9 cellular contexts compared by ENCODE assay signal in genomic region chr3:108296239-108296638, GRCh38. TPM values are rescaled to one million over a fixed set of nuclear protein-coding genes. Genes with fewer than 3 reads are reported as not detected.
DNase-seq lines count a peak whose midpoint lies in the region; ATAC-seq, FAIRE-seq and TF ChIP-seq lines count a peak whose summit lies in the region.
"Had no signal": no experiment of that assay in that cellular context is flagged by ENCODE, and none has a peak within 500 bp of the region (broad histone marks: within the 10 kb centered on the region; RNA-seq: fewer than 3 reads in every experiment).

Gene HHLA2, plus strand, starts transcription at chr3:108296548. Its CDS starts 55,266 bp downstream, at chr3:108351814.

- no peaks in the 10 kb centered on the region for H4K20me1 ChIP-seq in osteoblast (ENCODE audit: insufficient read depth, low read length)
- no peaks in the 10 kb centered on the region for H4K20me1 ChIP-seq in HepG2 (ENCODE audit: insufficient read depth, low read length)

- H3K79me2 ChIP-seq in osteoblast (ENCODE audit: insufficient read depth, low read length) (no peaks in the 10 kb centered on the region), HepG2 (ENCODE audit: insufficient read depth, low read length) (no peaks in the 10 kb centered on the region)

- no peaks in the 10 kb centered on the region for H3K9me3 Mint-ChIP-seq in activated CD8-positive, alpha-beta T cell treated with anti-CD3 and anti-CD28 coated beads, Interleukin-2, amount 10 ng/mL, durations not matched to agents 7 days and 5 days (ENCODE audit: insufficient read depth)
- H3K9me3 Mint-ChIP-seq: HFFc6 had no signal

- H3K4me1 ChIP-seq in osteoblast (ENCODE audit: insufficient read depth, low read length) (no peaks in the 10 kb centered on the region), HepG2 (ENCODE audit: insufficient read depth, low read length) (no peaks in the 10 kb centered on the region)

- CTCF ChIA-PET in activated CD8-positive, alpha-beta T cell treated with anti-CD3 and anti-CD28 coated beads, Interleukin-2, amount 10 ng/mL, durations not matched to agents 7 days and 5 days (lab: Charles Lee): no interaction called here
- CTCF ChIA-PET in HepG2 (lab: Yijun Ruan, JAX; ENCODE audit: low intra/inter-chr PET ratio, low total read pairs): no interaction called here

- H3K36me3 Mint-ChIP-seq in activated CD8-positive, alpha-beta T cell treated with anti-CD3 and anti-CD28 coated beads, Interleukin-2, amount 10 ng/mL, durations not matched to agents 7 days and 5 days (ENCODE audit: low read depth): peaks cover 12% of the 10 kb centered on the region

- no peak for TF ChIP-seq CTCF in osteoblast (IDR thresholded peaks at IDR 0.05; ENCODE audit: extremely low read depth, low read depth, low read length)
- TF ChIP-seq CTCF in HepG2 (CRISPR knock-in tag; IDR thresholded peaks at IDR 0.05): no peak

- H3K27me3 ChIP-seq in osteoblast (ENCODE audit: insufficient read depth, low read length) (peaks cover 13% of the 10 kb centered on the region), HepG2 (ENCODE audit: control insufficient read depth in 1 of 2, insufficient read depth in 2 of 2, low read length in 2 of 2) (no peaks in the 10 kb centered on the region)

- peaks cover 91% of the 10 kb centered on the region for H3K4me1 Mint-ChIP-seq in activated CD8-positive, alpha-beta T cell treated with anti-CD3 and anti-CD28 coated beads, Interleukin-2, amount 10 ng/mL, durations not matched to agents 7 days and 5 days (ENCODE audit: low read depth)

- H3K9ac ChIP-seq in HepG2 (ENCODE audit: insufficient read depth, low read depth, low read length): no peak within 1 kb of the TSS

- no peaks in the 10 kb centered on the region for H3K36me3 ChIP-seq in osteoblast (ENCODE audit: insufficient read depth, low read length)
- H3K36me3 ChIP-seq in HepG2 (replicated peaks in 1 of 2; ENCODE audit: control insufficient read depth in 1 of 2, insufficient read depth in 2 of 2, low read length in 2 of 2): no peaks in the 10 kb centered on the region

- H3K4me2 ChIP-seq in osteoblast (ENCODE audit: insufficient read depth, low read length): no peak within 1 kb of the TSS
- H3K4me2 ChIP-seq in HepG2 (ENCODE audit: low read depth, low read length): no peak within 1 kb of the TSS

- TF ChIP-seq EP300 in HepG2 (IDR thresholded peaks at IDR 0.05; ENCODE audit: low read depth in 2 of 2, low read length in 2 of 2) (no peak), HepG2 (CRISPR knock-in tag; IDR thresholded peaks at IDR 0.05; ENCODE audit: borderline replicate concordance) (no peak)

- H3K27me3 Mint-ChIP-seq in activated CD8-positive, alpha-beta T cell treated with anti-CD3 and anti-CD28 coated beads, Interleukin-2, amount 10 ng/mL, durations not matched to agents 7 days and 5 days (ENCODE audit: low read depth): no peaks in the 10 kb centered on the region

- H3K27ac ChIP-seq in osteoblast (ENCODE audit: low read depth, low read length) (no peak within 1 kb of the TSS), HepG2 (ENCODE audit: extremely low read length, insufficient read depth, low read length) (no peak within 1 kb of the TSS)

- no peak within 1 kb of the TSS for H3K27ac Mint-ChIP-seq in activated CD8-positive, alpha-beta T cell treated with anti-CD3 and anti-CD28 coated beads, Interleukin-2, amount 10 ng/mL, durations not matched to agents 7 days and 5 days
- H3K27ac Mint-ChIP-seq: HFFc6 had no signal

- in situ Hi-C loops in HepG2 (cut with HindIII; ENCODE audit: extremely low pct_ligation_motif_present, low pct_unique_long_range_greater_than_20kb): no loop called here

- POLR2A ChIA-PET in activated CD8-positive, alpha-beta T cell treated with anti-CD3 and anti-CD28 coated beads, Interleukin-2, amount 10 ng/mL, durations not matched to agents 7 days and 5 days (lab: Charles Lee): interaction anchor here (0.6 to 1.1 kb wide), 2 partner anchors 72 to 213 kb away, joined by 4 read pairs; no protein-coding TSS in a partner anchor
- POLR2A ChIA-PET in HepG2 (lab: Yijun Ruan, JAX): no interaction called here

- 19% methylated on average over 2 of the region's 2 CpGs for WGBS in HepG2 (ENCODE audit: low lambda C conversion rate)

- H3K9me3 ChIP-seq in osteoblast (ENCODE audit: low read depth, low read length) (no peaks in the 10 kb centered on the region), HepG2 (ENCODE audit: low read length) (no peaks in the 10 kb centered on the region)

- H2AFZ ChIP-seq in osteoblast (ENCODE audit: low read length) (no peak within 1 kb of the TSS), HepG2 (ENCODE audit: low read length) (no peak within 1 kb of the TSS)

- no TSS peak for BruUV-seq in HepG2 (replicated peaks; lab: Mats Ljungman, UMichigan)

- ATAC-seq in GM18868 (IDR thresholded peaks at IDR 0.05; ENCODE audit: unreplicated experiment) (peak; percentile 34), HG02759 (IDR thresholded peaks at IDR 0.05; ENCODE audit: unreplicated experiment) (peak; percentile 38), HepG2 (no peak)
- ATAC-seq in activated CD8-positive, alpha-beta T cell treated with anti-CD3 and anti-CD28 coated beads, Interleukin-2, amount 10 ng/mL, durations not matched to agents 7 days and 5 days: no peak

- no peak for TF ChIP-seq RAD21 in HepG2 (CRISPR knock-in tag; IDR thresholded peaks at IDR 0.05)

- FAIRE-seq in HepG2 (lab: Jason Lieb, UNC): no peak

- no peak within 1 kb of the TSS for H3K4me3 ChIP-seq in osteoblast (ENCODE audit: insufficient read depth, low read length)
- no peak within 1 kb of the TSS for H3K4me3 ChIP-seq in HepG2 (replicated peaks in 1 of 3; ENCODE audit: insufficient read depth in 1 of 3, low read depth in 2 of 3, low read length in 3 of 3)

- no peak for DNase-seq in activated CD8-positive, alpha-beta T cell treated with anti-CD3 and anti-CD28 coated beads, Interleukin-2, amount 10 ng/mL, durations not matched to agents 7 days and 5 days
- peak; percentile 17 for DNase-seq in osteoblast (ENCODE audit: insufficient read length, low spot score, missing footprints)
- no peak for DNase-seq in HepG2 (ENCODE audit: low spot score)
- no peak for DNase-seq in activated effector memory CD4-positive, alpha-beta T cell treated with anti-CD3 and anti-CD28 coated beads, Interleukin-2, amount 50 U/mL, for 16 hours
- DNase-seq in GM19238 (ENCODE audit: insufficient read length, low spot score): no peak
- DNase-seq: HFFc6; NK-92 treated with Interleukin-12 subunit alpha and Interleukin-12 subunit beta, amount 100 ng/mL, for 24 hours had no signal

- peak within 1 kb of the TSS; percentile 28 for H3K4me3 Mint-ChIP-seq in activated CD8-positive, alpha-beta T cell treated with anti-CD3 and anti-CD28 coated beads, Interleukin-2, amount 10 ng/mL, durations not matched to agents 7 days and 5 days
- H3K4me3 Mint-ChIP-seq: HFFc6 had no signal

- no peak for TF ChIP-seq POLR2A in HepG2 (IDR thresholded peaks at IDR 0.05; ENCODE audit: insufficient read depth in 1 of 2, low read depth in 2 of 2, low read length in 2 of 2)

- intact Hi-C loops in HepG2 (cut with micrococcal nuclease; ENCODE audit: unreplicated experiment): no loop called here

TF ChIP-seq in HepG2, 621 proteins besides CTCF, POLR2A, EP300 and RAD21 (continues in another document):
- TF ChIP-seq MXD1 (CRISPR knock-in tag; IDR thresholded peaks at IDR 0.05): no peak
- TF ChIP-seq TOE1 (CRISPR knock-in tag; IDR thresholded peaks at IDR 0.05): no peak

RNA-seq across cellular contexts. Expression of gene HHLA2, which starts in this region (rescaled TPM):
- 1 to 10 TPM; 3.3 to 3.9 TPM for total RNA-seq in activated CD8-positive, alpha-beta T cell treated with anti-CD3 and anti-CD28 coated beads, Interleukin-2, amount 10 ng/mL, durations not matched to agents 7 days and 5 days
- total RNA-seq in osteoblast (not detected in 2 replicates), HepG2 (2016; rRNA removed; fragmentation: Illumina TruSeq; extraction: Trizol) (not detected in 2 replicates)
- not detected in 2 replicates for total RNA-seq in HepG2 (2016; cell fraction: cytosol; rRNA removed; fragmentation: Illumina TruSeq; extraction: Trizol; ENCODE audit: low read depth)
- total RNA-seq in HepG2 (2016; cell fraction: insoluble cytoplasmic fraction; rRNA removed; fragmentation: Illumina TruSeq; extraction: Trizol): not detected in 2 replicates
- total RNA-seq in HepG2 (2016; cell fraction: membrane; rRNA removed; fragmentation: Illumina TruSeq; extraction: Trizol): not detected in 2 replicates
- not detected in 2 replicates for total RNA-seq in HepG2 (2016; cell fraction: nucleus; rRNA removed; fragmentation: Illumina TruSeq; extraction: Trizol)
- not detected in 2 replicates for polyA plus RNA-seq in HepG2 (2011; rRNA removed)
- not detected in 2 replicates for polyA plus RNA-seq in HepG2 (2011; cell fraction: cytosol; rRNA removed)
- not detected in 2 replicates for polyA plus RNA-seq in HepG2 (2011; cell fraction: nucleus; rRNA removed)
- not detected in 2 replicates for polyA plus RNA-seq in HepG2 (2012)
- not detected in 2 replicates for polyA plus RNA-seq in HepG2 (2016; cell fraction: cytosol; fragmentation: Illumina TruSeq; extraction: Trizol; ENCODE audit: low read depth)
- polyA plus RNA-seq in HepG2 (2016; cell fraction: insoluble cytoplasmic fraction; fragmentation: Illumina TruSeq; extraction: Trizol; ENCODE audit: low read depth): not detected in 2 replicates
- polyA plus RNA-seq in HepG2 (2016; cell fraction: membrane; fragmentation: Illumina TruSeq; extraction: Trizol; ENCODE audit: low read depth): not detected in 2 replicates
- not detected in 2 replicates for polyA plus RNA-seq in HepG2 (2016; cell fraction: nucleus; fragmentation: Illumina TruSeq; extraction: Trizol; ENCODE audit: insufficient read depth, low read depth)
- polyA minus RNA-seq in HepG2 (2011; rRNA and poly(A)+ RNA removed; ENCODE audit: low replicate concordance): not detected in 2 replicates
- polyA minus RNA-seq in HepG2 (2011; cell fraction: cytosol; rRNA and poly(A)+ RNA removed): not detected in 2 replicates
- not detected in 2 replicates for polyA minus RNA-seq in HepG2 (2011; cell fraction: nucleus; rRNA and poly(A)+ RNA removed)
- total RNA-seq: HFFc6 had no signal

Comparison
In these comparisons a context has a peak if more than half of its experiments do, and no peak if none do; other contexts are left out.
1. Peak in DNase-seq in osteoblast; RNA of the gene not detected or under 1 TPM.
2. ATAC-seq: peak in GM18868 (single experiment) and HG02759 (single experiment); none in activated CD8-positive, alpha-beta T cell treated with anti-CD3 and anti-CD28 coated beads, Interleukin-2, amount 10 ng/mL, durations not matched to agents 7 days and 5 days (single experiment) and HepG2 (single experiment).